Comparison of ENCODE assay signal across 16 cellular contexts in genomic region chr3:194723846-194724618, GRCh38. TPM values are rescaled to one million over a fixed set of nuclear protein-coding genes. Genes with fewer than 3 reads are reported as not detected.
DNase-seq lines count a peak whose midpoint lies in the region; ATAC-seq and TF ChIP-seq lines count a peak whose summit lies in the region.
"Had no signal": no experiment of that assay in that cellular context is flagged by ENCODE, and none has a peak within 500 bp of the region (broad histone marks: within the 10 kb centered on the region; RNA-seq: fewer than 3 reads in every experiment).

No MANE protein-coding gene starts in this region.

- no TSS peak for BruUV-seq in Panc1 (replicated peaks; lab: Mats Ljungman, UMichigan)

- peak; percentile 41 for DNase-seq in cardiac septum (ENCODE audit: low spot score)
- no peak for DNase-seq in Right ventricle myocardium inferior (ENCODE audit: missing footprints)
- DNase-seq in Panc1 (ENCODE audit: low read depth, low spot score) = no peak
- DNase-seq in mesendoderm = peak; percentile 69
- no peak for DNase-seq in NCI-H2227 (lab: John Stamatoyannopoulos, UW; ENCODE audit: unreplicated experiment)
- DNase-seq in natural killer cell = no peak
- DNase-seq: 8988T; AML-193; Calu3; CD8-positive, alpha-beta memory T cell; DMS 273 treated with DMSO at 0.1 percent for 48 hours; GOT3; H9 had no signal

- ATAC-seq in Right ventricle myocardium inferior (no peak), Panc1 (no peak), natural killer cell (no peak)
- ATAC-seq in activated CD4-positive, CD25-positive, alpha-beta regulatory T cell treated with anti-CD3 and anti-CD28 coated beads, Interleukin-2, amount 50 U/mL, for 24 hours = no peak
- ATAC-seq: GM12878 had no signal

- H3K4me3 Mint-ChIP-seq in natural killer cell = no peak overlapping the region
- H3K4me3 Mint-ChIP-seq: CD8-positive, alpha-beta memory T cell; H9 had no signal

- no peak overlapping the region for H2AK5ac ChIP-seq in mesendoderm (ENCODE audit: low read length)

- no peak overlapping the region for H3K9ac ChIP-seq in mesendoderm (ENCODE audit: low read length)
- H3K9ac ChIP-seq: BLaER1 had no signal

- no peaks in the 10 kb centered on the region for H3K9me3 Mint-ChIP-seq in natural killer cell
- H3K9me3 Mint-ChIP-seq: CD8-positive, alpha-beta memory T cell; H9 had no signal

- no peak for TF ChIP-seq CTCF in Panc1 (IDR thresholded peaks at IDR 0.05)
- TF ChIP-seq CTCF in natural killer cell (IDR thresholded peaks at IDR 0.05) = no peak

- H3K36me3 ChIP-seq in Panc1 (ENCODE audit: control insufficient read depth, insufficient read depth, low read length) (no peaks in the 10 kb centered on the region), mesendoderm (ENCODE audit: control insufficient read depth, insufficient read depth, low read length) (no peaks in the 10 kb centered on the region)
- H3K36me3 ChIP-seq: BLaER1 had no signal

- no peaks in the 10 kb centered on the region for H3K79me2 ChIP-seq in mesendoderm (ENCODE audit: control insufficient read depth, insufficient read depth, low read length)

- H3K79me1 ChIP-seq in mesendoderm (ENCODE audit: low read length) = no peaks in the 10 kb centered on the region

- H3K4ac ChIP-seq in mesendoderm (ENCODE audit: low read depth, low read length) = no peak overlapping the region

- intact Hi-C loops in cardiac septum (cut with DNase I) (no loop called here), Right ventricle myocardium inferior (cut with DNase I) (no loop called here), Panc1 (cut with micrococcal nuclease; ENCODE audit: unreplicated experiment) (no loop called here), natural killer cell (cut with micrococcal nuclease) (no loop called here)

- no peak overlapping the region for H4K8ac ChIP-seq in mesendoderm (ENCODE audit: low read depth, low read length)

- no peak overlapping the region for H3K23ac ChIP-seq in mesendoderm (ENCODE audit: low read length)

- POLR2A ChIA-PET in Panc1 (lab: Charles Lee) = no interaction called here

- in situ Hi-C loops in Panc1 (cut with HindIII; ENCODE audit: low pct_unique_long_range_greater_than_20kb, low sequenced_read_pairs) = no loop called here

- no peak overlapping the region for H2BK15ac ChIP-seq in mesendoderm (replicated peaks; ENCODE audit: low read depth)

- no peak overlapping the region for H3K27ac Mint-ChIP-seq in natural killer cell

- H2BK5ac ChIP-seq in mesendoderm (ENCODE audit: low read length) = no peak overlapping the region

- H3K4me1 Mint-ChIP-seq in natural killer cell = no peaks in the 10 kb centered on the region

- WGBS in mesendoderm (ENCODE audit: extremely low coverage, insufficient coverage, low lambda C conversion rate) = no CpG with 5 or more reads among the region's 7 CpGs

- H3K27me3 ChIP-seq in Panc1 (ENCODE audit: control insufficient read depth, insufficient read depth, low read length) (no peaks in the 10 kb centered on the region), mesendoderm (ENCODE audit: insufficient read depth, low read length, poor library complexity) (no peaks in the 10 kb centered on the region)
- H3K27me3 ChIP-seq: BLaER1 had no signal

- H3K27ac ChIP-seq in Panc1 (ENCODE audit: low read length) (0 out of 2 replicates have a peak overlapping the region, but pooled peaks have one; percentile 5), mesendoderm (ENCODE audit: low read depth, low read length) (no peak overlapping the region)
- H3K27ac ChIP-seq: BLaER1 had no signal

- no peaks in the 10 kb centered on the region for H3K36me3 Mint-ChIP-seq in natural killer cell
- H3K36me3 Mint-ChIP-seq: CD8-positive, alpha-beta memory T cell had no signal

- no peak overlapping the region for H2BK120ac ChIP-seq in mesendoderm (ENCODE audit: low read depth, low read length)

- no peak overlapping the region for H3K56ac ChIP-seq in mesendoderm (ENCODE audit: low read length)

- CTCF ChIA-PET in Panc1 (lab: Charles Lee) = no interaction called here

- H3K4me1 ChIP-seq in Panc1 (ENCODE audit: control insufficient read depth, insufficient read depth, low read length) (peaks cover 6% of the 10 kb centered on the region), mesendoderm (ENCODE audit: control insufficient read depth, low read depth, low read length) (no peaks in the 10 kb centered on the region)

- no peak overlapping the region for H4K5ac ChIP-seq in mesendoderm (ENCODE audit: low read length)

- no peaks in the 10 kb centered on the region; the same call in 1 of the 2 replicates for H3K9me3 ChIP-seq in Panc1 (ENCODE audit: control insufficient read depth, insufficient read depth, low read depth, low read length)
- H3K9me3 ChIP-seq: BLaER1 had no signal

- H3K27me3 Mint-ChIP-seq in natural killer cell (ENCODE audit: low read depth in 2 of 2) = no peaks in the 10 kb centered on the region

- no peak overlapping the region for H3K4me2 ChIP-seq in mesendoderm (ENCODE audit: low read length)
- H3K4me2 ChIP-seq: BLaER1 had no signal

- H3K18ac ChIP-seq in mesendoderm (ENCODE audit: low read length) = no peak overlapping the region

- H3K4me3 ChIP-seq in Panc1 (ENCODE audit: low read depth in 2 of 2, low read length in 2 of 2) (no peak overlapping the region), mesendoderm (ENCODE audit: low read length) (no peak overlapping the region)
- H3K4me3 ChIP-seq: BLaER1, GM12878 had no signal

RNA-seq across cellular contexts. Expression of gene FAM43A, which starts 38.3 kb away (rescaled TPM):
- 33.9 TPM for total RNA-seq in cardiac septum
- total RNA-seq in Right ventricle myocardium inferior = 15.7 TPM
- 51.4 TPM for total RNA-seq in Panc1 (2021; ENCODE audit: unreplicated experiment)
- 76.9 TPM for polyA plus RNA-seq in Panc1 (2012; ENCODE audit: insufficient read length)
- polyA plus RNA-seq in mesendoderm (2013, experiment 1 of 2) = 6.2 TPM
- polyA plus RNA-seq in mesendoderm (2013, experiment 2 of 2) = 5.9 TPM
- 10 to 100 TPM; 13.2 to 35.2 (median 21.6) TPM for total RNA-seq in natural killer cell

RNA-seq across cellular contexts. Expression of gene LSG1, which starts 52.0 kb away (rescaled TPM):
- total RNA-seq in cardiac septum (21.3 TPM), Right ventricle myocardium inferior (20.9 TPM), Panc1 (2021; ENCODE audit: unreplicated experiment) (72.9 TPM), natural killer cell (10 to 100 TPM; 56.4 to 67.6 (median 64.9) TPM)
- 52.9 TPM for polyA plus RNA-seq in Panc1 (2012; ENCODE audit: insufficient read length)
- 40.6 TPM for polyA plus RNA-seq in mesendoderm (2013, experiment 1 of 2)
- polyA plus RNA-seq in mesendoderm (2013, experiment 2 of 2) = 42.2 TPM

Comparison
In these comparisons a context has a peak if more than half of its experiments do, and no peak if none do; other contexts are left out.
1. DNase-seq: peak in cardiac septum (single experiment) and mesendoderm (single experiment); none in Right ventricle myocardium inferior (single experiment), Panc1 (single experiment), NCI-H2227 (single experiment) and natural killer cell (single experiment).